ENCODE assay signal across 8 cellular contexts in the genomic region with DNA sequence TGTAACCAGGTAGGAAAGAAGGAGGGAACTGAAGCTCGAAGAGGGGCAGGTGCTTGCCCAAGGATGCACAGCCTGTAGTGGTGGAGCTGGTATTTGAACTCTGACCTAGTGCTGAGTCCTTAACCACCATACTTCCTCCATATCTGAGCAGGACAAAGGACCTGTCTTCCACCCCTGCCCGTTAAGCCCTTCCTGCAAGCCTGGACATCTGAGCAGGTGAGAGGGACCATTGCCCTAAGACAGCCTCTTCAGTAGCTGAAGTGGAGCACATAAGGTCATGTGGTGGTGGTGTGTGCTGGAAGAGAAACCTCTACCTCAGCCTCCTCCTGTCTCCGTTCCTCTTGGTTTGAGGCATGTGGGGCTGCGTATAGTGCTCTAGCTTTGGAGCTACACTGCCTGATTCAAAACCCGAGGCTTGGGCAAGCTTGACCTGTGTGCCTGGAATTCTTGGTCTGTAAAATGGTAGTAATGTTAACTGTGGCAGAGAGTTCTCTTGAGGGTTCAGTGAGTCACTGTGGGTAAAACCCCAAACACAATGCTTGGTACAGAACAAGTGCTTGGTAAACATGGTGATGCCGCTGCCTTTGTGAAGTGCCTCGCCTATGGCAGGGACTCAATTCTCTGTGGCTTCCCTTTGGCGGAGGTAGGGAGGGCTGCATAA. TPM values are rescaled to one million over a fixed set of nuclear protein-coding genes. Genes with fewer than 3 reads are reported as not detected.
DNase-seq lines count a peak whose midpoint lies in the region; ATAC-seq, FAIRE-seq and TF ChIP-seq lines count a peak whose summit lies in the region.

No MANE protein-coding gene starts in this region.

- peak overlapping the region; percentile 56 for H3K27ac ChIP-seq in SJSA1
- peak overlapping the region; percentile 30 to 81 for H3K27ac ChIP-seq in small intestine (ENCODE audit: low read depth in 1 of 2, low read length in 1 of 2)

- H3K36me3 ChIP-seq in SJSA1 (peaks cover 47% of the 10 kb centered on the region), small intestine (ENCODE audit: control insufficient read depth in 2 of 2, insufficient read depth in 2 of 2, low read length in 2 of 2) (no peaks in the 10 kb centered on the region)

- DNase-seq in SJSA1 (ENCODE audit: low read depth in 1 of 2, low spot score in 2 of 2) (peak; percentile 95), amniotic epithelial cell (ENCODE audit: low read depth) (peak; percentile 81), small intestine (peak; percentile 63), foreskin melanocyte (no peak), RKO (ENCODE audit: low spot score) (no peak), GM13977 (ENCODE audit: low spot score) (no peak)

- H3K9me3 ChIP-seq in SJSA1 (replicated peaks) (no peaks in the 10 kb centered on the region), small intestine (ENCODE audit: control insufficient read depth, low read depth) (no peaks in the 10 kb centered on the region)

- 52 to 72% (median 54%) methylated on average over 8 of the region's 8 CpGs for WGBS in small intestine, 3 donors

- no peak for TF ChIP-seq CTCF in GM13977 (IDR thresholded peaks at IDR 0.05; ENCODE audit: extremely low read depth, insufficient read depth, missing control alignments)

- no peak overlapping the region for H3K4me3 ChIP-seq in SJSA1
- H3K4me3 ChIP-seq in small intestine (ENCODE audit: low read depth in 1 of 2, low read length in 2 of 2): no peak overlapping the region

- ATAC-seq in HG02981 (IDR thresholded peaks at IDR 0.05; ENCODE audit: unreplicated experiment): peak; percentile 50
- no peak for ATAC-seq in HG03159 (IDR thresholded peaks at IDR 0.05; ENCODE audit: unreplicated experiment)

- in situ Hi-C loops in GM13977 (cut with MboI; ENCODE audit: low pct_unique_long_range_greater_than_20kb, low sequenced_read_pairs, unreplicated experiment): no loop called here

- H3K4me1 ChIP-seq in SJSA1 (replicated peaks) (peaks cover 49% of the 10 kb centered on the region), small intestine (ENCODE audit: control insufficient read depth in 2 of 2, insufficient read depth in 1 of 2, low read depth in 1 of 2, low read length in 1 of 2) (peaks cover 2 to 15% of the 10 kb centered on the region in 2 donors)

- no peak for FAIRE-seq in small intestine (lab: Jason Lieb, UNC)

- H3K27me3 ChIP-seq in SJSA1 (replicated peaks): no peaks in the 10 kb centered on the region
- no peaks in the 10 kb centered on the region for H3K27me3 ChIP-seq in small intestine (ENCODE audit: control insufficient read depth in 2 of 2, insufficient read depth in 2 of 2, low read length in 2 of 2)

RNA-seq across cellular contexts. Expression of a gene that starts 7.4 kb away (rescaled TPM):
- total RNA-seq in SJSA1 (2014; rRNA removed; shearing (Covaris generic)): 41.6 and 61.9 TPM in 2 replicates
- 10 to 100 TPM in 1 of 3 donors, 1 to 10 TPM in 2; 5.4 to 18.1 (median 6.5) TPM for polyA plus RNA-seq in small intestine

Comparison
In these comparisons a context has a peak if more than half of its experiments do, and no peak if none do; other contexts are left out.
1. DNase-seq: peak in SJSA1 (2 of 2), amniotic epithelial cell (single experiment) and small intestine (single experiment); none in foreskin melanocyte (single experiment), RKO (single experiment) and GM13977 (single experiment).